7 cellular contexts compared by ENCODE assay signal in genomic region chr17:36544049-36544319, GRCh38. TPM values are rescaled to one million over a fixed set of nuclear protein-coding genes. Genes with fewer than 3 reads are reported as not detected.
DNase-seq lines count a peak whose midpoint lies in the region; ATAC-seq and TF ChIP-seq lines count a peak whose summit lies in the region.

No MANE protein-coding gene starts in this region.

- TF ChIP-seq RAD21 in HCT116 (IDR thresholded peaks at IDR 0.05; ENCODE audit: low read depth) = no peak

- TF ChIP-seq POLR2A in HCT116 (IDR thresholded peaks at IDR 0.05; ENCODE audit: borderline replicate concordance, extremely low read depth, insufficient read depth, insufficient read length) (no peak), spleen (IDR thresholded peaks at IDR 0.05) (no peak)

- H3K9me3 ChIP-seq in HCT116 (ENCODE audit: control insufficient read depth in 1 of 2, insufficient read depth in 1 of 2, low read depth in 1 of 2, low read length in 2 of 2) (no peaks in the 10 kb centered on the region), OCI-LY3 (ENCODE audit: insufficient read depth, low read length) (no peaks in the 10 kb centered on the region), spleen (no peaks in the 10 kb centered on the region)

- POLR2A ChIA-PET in HCT116 (lab: Charles Lee) = interaction anchor here (0.8 to 2.8 kb wide), 2 partner anchors 9 to 63 kb away, joined by 3 to 30 read pairs; partner anchors contain the start of genes MYO19 and PIGW

- CTCF ChIA-PET in HCT116 (lab: Charles Lee) = interaction anchor here (2.3 kb wide), 1 partner anchor 9 kb away, joined by 16 read pairs; the partner anchor contains the start of genes MYO19 and PIGW

- H3K4me1 ChIP-seq in HCT116 (ENCODE audit: control insufficient read depth in 1 of 2, insufficient read depth in 2 of 2, low read length in 2 of 2) (peaks cover 11 to 26% of the 10 kb centered on the region in 2 experiments; a peak in 3 of 4 replicates), OCI-LY3 (ENCODE audit: low read length) (peaks cover 18% of the 10 kb centered on the region), spleen (peaks cover 34 to 50% (median 45%) of the 10 kb centered on the region in 6 donors)

- RAD21 ChIA-PET in HCT116 (lab: Charles Lee; ENCODE audit: low non-redundant PET in 1 of 2, low total read pairs in 2 of 2, uncharacterized antibody in 2 of 2, unreplicated experiment in 2 of 2) = no interaction called here

- H3K27me3 ChIP-seq in GM06990 (replicated peaks; ENCODE audit: control insufficient read depth, insufficient read depth, low read length) = no peaks in the 10 kb centered on the region
- H3K27me3 ChIP-seq in HCT116 (ENCODE audit: insufficient read depth, low read length) = no peaks in the 10 kb centered on the region
- H3K27me3 ChIP-seq in OCI-LY3 (ENCODE audit: low read depth, low read length) = no peaks in the 10 kb centered on the region
- no peaks in the 10 kb centered on the region for H3K27me3 ChIP-seq in spleen (replicated peaks in 1 of 7)

- no peak for DNase-seq in GM06990 (ENCODE audit: extremely low read depth, insufficient read length)
- no peak for DNase-seq in HCT116 (ENCODE audit: low read depth, low spot score)
- DNase-seq in brain pericyte (ENCODE audit: low read depth, low spot score) = peak; percentile 34
- peak; percentile 67 for DNase-seq in iris pigment epithelial cell (ENCODE audit: low read depth)
- DNase-seq in spleen = no peak
- DNase-seq in globus pallidus (ENCODE audit: low spot score) = no peak

- peak; percentile 20 for TF ChIP-seq CTCF in GM06990 (IDR thresholded peaks at IDR 0.05; ENCODE audit: insufficient read depth, low read length, poor library complexity, severe bottlenecking)
- TF ChIP-seq CTCF in HCT116 (IDR thresholded peaks at IDR 0.05 in 2 of 3, conservative IDR thresholded peaks at IDR 0.05 in 1 of 3; ENCODE audit: borderline replicate concordance in 1 of 3, insufficient read depth in 1 of 3, low read depth in 2 of 3, low read length in 2 of 3) = 0 out of 6 replicates have a peak, but pooled peaks of 1 of the 3 experiments have one; percentile 8
- TF ChIP-seq CTCF in OCI-LY3 (IDR thresholded peaks at IDR 0.05; ENCODE audit: low read depth, low read length) = peak; percentile 33; the same call in 1 of the 2 replicates
- TF ChIP-seq CTCF in spleen (IDR thresholded peaks at IDR 0.05 in 8 of 11, conservative IDR thresholded peaks at IDR 0.05 in 3 of 11) = peak in 1 of 11 experiments; percentile 10

- H3K79me2 ChIP-seq in HCT116 (ENCODE audit: insufficient read depth, low read length) = peaks cover 53% of the 10 kb centered on the region
- peaks cover 53% of the 10 kb centered on the region for H3K79me2 ChIP-seq in OCI-LY3 (ENCODE audit: low read length)

- no peaks in the 10 kb centered on the region for H3K9me2 ChIP-seq in HCT116 (ENCODE audit: insufficient read depth)

- H4K20me1 ChIP-seq in HCT116 (ENCODE audit: insufficient read depth) = no peaks in the 10 kb centered on the region
- H4K20me1 ChIP-seq in OCI-LY3 (ENCODE audit: insufficient read depth, low read length) = peaks cover 26% of the 10 kb centered on the region

- ATAC-seq in HCT116 = peak; percentile 6

- H3K4me2 ChIP-seq in HCT116 (ENCODE audit: low read length) (peak overlapping the region; percentile 87), OCI-LY3 (ENCODE audit: low read length) (peak overlapping the region; percentile 81)

- H2AFZ ChIP-seq in HCT116 (ENCODE audit: low read depth, low read length, poor library complexity, severe bottlenecking) (no peak overlapping the region), OCI-LY3 (ENCODE audit: low read depth, low read length) (peak overlapping the region; percentile 97; the same call in 1 of the 2 replicates)

- BruUV-seq in HCT116 (replicated peaks; lab: Mats Ljungman, UMichigan) = no TSS peak

- H3K36me3 ChIP-seq in GM06990 (ENCODE audit: control insufficient read depth, insufficient read depth, low read length) = no peaks in the 10 kb centered on the region
- H3K36me3 ChIP-seq in HCT116 (ENCODE audit: control insufficient read depth in 1 of 2, insufficient read depth in 2 of 2, low read length in 2 of 2) = peaks cover 0 to 6% of the 10 kb centered on the region in 2 experiments; a peak in 2 of 4 replicates
- peaks cover 14% of the 10 kb centered on the region for H3K36me3 ChIP-seq in OCI-LY3 (replicated peaks; ENCODE audit: low read depth, low read length)
- H3K36me3 ChIP-seq in spleen = peaks cover 0 to 25% (median 2%) of the 10 kb centered on the region in 6 donors

- H3K9ac ChIP-seq in HCT116 (ENCODE audit: low read length) = peak overlapping the region; percentile 96
- peak overlapping the region; percentile 99 for H3K9ac ChIP-seq in OCI-LY3 (ENCODE audit: low read length)

- H3K4me3 ChIP-seq in GM06990 (replicated peaks; ENCODE audit: low read depth, low read length) (peak overlapping the region; percentile 81), HCT116 (replicated peaks in 1 of 2; ENCODE audit: low read depth in 1 of 2, low read length in 2 of 2) (peak overlapping the region; percentile 80 to 92), OCI-LY3 (ENCODE audit: low read length) (peak overlapping the region; percentile 97), spleen (peak overlapping the region; percentile 73 to 98 (median 94))

- WGBS in spleen, 5 donors = 0 to 1% (median 0%) methylated on average over 11 of the region's 11 CpGs

- H3K27ac ChIP-seq in HCT116 (ENCODE audit: low read depth, low read length) (peak overlapping the region; percentile 98), OCI-LY3 (ENCODE audit: low read length) (peak overlapping the region; percentile 92), spleen (peak overlapping the region; percentile 99 to 100 (median 100))

- intact Hi-C loops in HCT116 (cut with micrococcal nuclease) = no loop called here
- intact Hi-C loops in spleen (cut with DNase I; ENCODE audit: low total_unique reads) = no loop called here

TF ChIP-seq in HCT116, 20 proteins besides CTCF, POLR2A, EP300 and RAD21:
- TF ChIP-seq TCF7L2 (IDR thresholded peaks at IDR 0.05; ENCODE audit: borderline replicate concordance, extremely low read depth, insufficient read depth, insufficient read length) (no peak), EZH2 (IDR thresholded peaks at IDR 0.05) (no peak), ZBTB33 (IDR thresholded peaks at IDR 0.05; ENCODE audit: extremely low read depth, insufficient replicate concordance, low read length) (no peak), SIN3A (IDR thresholded peaks at IDR 0.05; ENCODE audit: low read depth) (no peak), SRF (IDR thresholded peaks at IDR 0.05; ENCODE audit: low read depth) (no peak), EGR1 (IDR thresholded peaks at IDR 0.05; ENCODE audit: low read depth) (no peak)

RNA-seq across cellular contexts. Expression of gene GGNBP2, which starts 0.7 kb away (rescaled TPM):
- total RNA-seq in HCT116 (2021; ENCODE audit: unreplicated experiment) (58.2 TPM), spleen (100 to 1,000 TPM in 2 of 7 donors, 10 to 100 TPM in 5; 83.3 to 123 (median 94.7) TPM)
- 59.0 and 65.3 TPM in 2 replicates for polyA plus RNA-seq in HCT116 (2012)
- 10 to 100 TPM; 60.8 to 65.5 (median 61.3) TPM for polyA plus RNA-seq in spleen

RNA-seq across cellular contexts. Expression of gene PIGW, which starts 9.2 kb away (rescaled TPM):
- 16.4 TPM for total RNA-seq in HCT116 (2021; ENCODE audit: unreplicated experiment)
- polyA plus RNA-seq in HCT116 (2012) = 2.7 and 4.5 TPM in 2 replicates
- total RNA-seq in spleen = 1 to 10 TPM; 4.8 to 7.7 (median 6.1) TPM
- polyA plus RNA-seq in spleen = 1 to 10 TPM; 3.3 to 6.0 (median 5.0) TPM

RNA-seq across cellular contexts. Expression of gene MYO19, which starts 9.3 kb away (rescaled TPM):
- 167 TPM for total RNA-seq in HCT116 (2021; ENCODE audit: unreplicated experiment)
- 103 and 104 TPM in 2 replicates for polyA plus RNA-seq in HCT116 (2012)
- 10 to 100 TPM; 41.7 to 68.9 (median 56.1) TPM for total RNA-seq in spleen
- polyA plus RNA-seq in spleen = 10 to 100 TPM; 15.6 to 23.6 (median 21.4) TPM

RNA-seq across cellular contexts. Expression of gene DHRS11, which starts 47.7 kb away (rescaled TPM):
- 21.5 TPM for total RNA-seq in HCT116 (2021; ENCODE audit: unreplicated experiment)
- 18.0 and 21.0 TPM in 2 replicates for polyA plus RNA-seq in HCT116 (2012)
- total RNA-seq in spleen = 1 to 10 TPM; 3.9 to 7.8 (median 5.2) TPM
- 1 to 10 TPM; 4.1 to 5.1 (median 4.7) TPM for polyA plus RNA-seq in spleen

RNA-seq across cellular contexts. Expression of gene MRM1, which starts 57.4 kb away (rescaled TPM):
- total RNA-seq in HCT116 (2021; ENCODE audit: unreplicated experiment) = 14.5 TPM
- 7.2 and 8.4 TPM in 2 replicates for polyA plus RNA-seq in HCT116 (2012)
- 1 to 10 TPM; 5.4 to 9.1 (median 7.7) TPM for total RNA-seq in spleen
- 10 to 100 TPM in 2 of 3 donors, 1 to 10 TPM in 1; 9.4 to 13.8 (median 12.2) TPM for polyA plus RNA-seq in spleen

Comparison
In these comparisons a context has a peak if more than half of its experiments do, and no peak if none do; other contexts are left out.
1. DNase-seq: peak in brain pericyte (single experiment) and iris pigment epithelial cell (single experiment); none in GM06990 (single experiment), HCT116 (single experiment), spleen (single experiment) and globus pallidus (single experiment).
2. Peak in every context shown above with its lines, with median percentiles within 50 percentile points of each other: H3K4me3 ChIP-seq and H3K27ac ChIP-seq.